In genomic region chr5:150660108-150660831, GRCh38 we compare ENCODE assay signal across 1 cellular context.
TF ChIP-seq lines count a peak whose summit lies in the region.

No MANE protein-coding gene starts in this region.

TF ChIP-seq in H1, 55 proteins besides CTCF, POLR2A, EP300 and RAD21:
- TF ChIP-seq POU5F1 (IDR thresholded peaks at IDR 0.05; ENCODE audit: low read depth, low read length) (no peak), SRF (IDR thresholded peaks at IDR 0.05; ENCODE audit: low read depth, low read length) (no peak), CREB1 (IDR thresholded peaks at IDR 0.05) (no peak), EZH2 (IDR thresholded peaks at IDR 0.05; ENCODE audit: low read depth, low read length, severe bottlenecking) (no peak), SP2 (IDR thresholded peaks at IDR 0.05; ENCODE audit: low read length) (no peak)
